In genomic region chr1:56133517-56134472, GRCh38 we compare ENCODE assay signal across 16 cellular contexts.
DNase-seq lines count a peak whose midpoint lies in the region; ATAC-seq and TF ChIP-seq lines count a peak whose summit lies in the region.
"Had no signal": no experiment of that assay in that cellular context is flagged by ENCODE, and none has a peak within 500 bp of the region (broad histone marks: within the 10 kb centered on the region; RNA-seq: fewer than 3 reads in every experiment).

No MANE protein-coding gene starts in this region.

- H3K27me3 ChIP-seq in Peyer's patch: no peaks in the 10 kb centered on the region
- H3K27me3 ChIP-seq: gastrocnemius medialis had no signal

- no peaks in the 10 kb centered on the region for H3K4me1 ChIP-seq in Peyer's patch
- H3K4me1 ChIP-seq: gastrocnemius medialis had no signal

- H3K4me3 ChIP-seq in Peyer's patch: no peak overlapping the region
- H3K4me3 ChIP-seq: gastrocnemius medialis, thoracic aorta had no signal

- no peak for TF ChIP-seq POLR2A in Peyer's patch (IDR thresholded peaks at IDR 0.05)

- ATAC-seq in GM18868 (IDR thresholded peaks at IDR 0.05; ENCODE audit: unreplicated experiment): peak; percentile 37
- ATAC-seq in GM21515 (IDR thresholded peaks at IDR 0.05; ENCODE audit: unreplicated experiment): peak; percentile 46
- ATAC-seq in HG03439 (IDR thresholded peaks at IDR 0.05; ENCODE audit: unreplicated experiment): peak; percentile 55
- ATAC-seq: activated CD4-positive, CD25-positive, alpha-beta regulatory T cell treated with anti-CD3 and anti-CD28 coated beads, Interleukin-2, amount 50 U/mL, for 24 hours; gastrocnemius medialis; natural killer cell had no signal

- no peak overlapping the region for H3K27ac ChIP-seq in Peyer's patch
- H3K27ac ChIP-seq: gastrocnemius medialis, KMS-11, thoracic aorta had no signal

- DNase-seq in renal cortical epithelial cell (ENCODE audit: low read depth) (peak; percentile 81), Peyer's patch (no peak), SHP77 treated with DMSO at 0.1 percent for 48 hours (lab: John Stamatoyannopoulos, UW) (no peak), activated T-cell treated with anti-CD3 and anti-CD28 coated beads for 4 hours (no peak)
- DNase-seq: activated T-cell treated with anti-CD3 and anti-CD28 coated beads, Interleukin-2, amount 50 U/mL, for 48 hours; aorta; effector CD4-positive, alpha-beta T cell; gastrocnemius medialis; natural killer cell; NCI-H187 had no signal

- no peaks in the 10 kb centered on the region for H3K9me3 ChIP-seq in Peyer's patch
- H3K9me3 ChIP-seq: gastrocnemius medialis, thoracic aorta had no signal

- H3K36me3 ChIP-seq in Peyer's patch: no peaks in the 10 kb centered on the region
- H3K36me3 ChIP-seq: gastrocnemius medialis, thoracic aorta had no signal

- TF ChIP-seq CTCF in Peyer's patch (IDR thresholded peaks at IDR 0.05): no peak
